2 cellular contexts compared by ENCODE assay signal in the genomic region with DNA sequence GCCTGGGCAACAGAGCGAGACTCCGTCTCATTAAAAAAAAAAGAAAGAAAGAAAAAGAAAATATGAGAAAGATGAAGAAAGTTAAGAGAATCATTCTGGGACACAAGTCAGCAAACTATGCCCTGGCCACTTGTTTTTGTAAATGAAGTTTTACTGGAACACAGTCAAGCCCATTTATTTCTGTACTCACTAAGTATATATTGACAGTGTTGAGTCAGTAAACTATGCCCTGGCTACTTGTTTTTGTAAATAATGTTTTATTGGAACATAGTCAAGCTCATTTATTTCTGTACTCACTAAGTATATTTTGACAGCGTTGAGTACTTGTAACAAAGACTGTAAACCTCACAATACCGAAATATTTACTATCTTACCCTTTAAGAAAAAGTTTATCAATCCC.
TF ChIP-seq lines count a peak whose summit lies in the region.

No MANE protein-coding gene starts in this region.

TF ChIP-seq in liver, 16 proteins besides CTCF, POLR2A, EP300 and RAD21 (continued from another document):
- TF ChIP-seq, protein P1, sequence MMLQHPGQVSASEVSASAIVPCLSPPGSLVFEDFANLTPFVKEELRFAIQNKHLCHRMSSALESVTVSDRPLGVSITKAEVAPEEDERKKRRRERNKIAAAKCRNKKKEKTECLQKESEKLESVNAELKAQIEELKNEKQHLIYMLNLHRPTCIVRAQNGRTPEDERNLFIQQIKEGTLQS (IDR thresholded peaks at IDR 0.05), result no peak
- peak; percentile 36 to 58 for TF ChIP-seq HNF4A (conservative IDR thresholded peaks at IDR 0.05)
- no peak for TF ChIP-seq EGR1 (IDR thresholded peaks at IDR 0.05; ENCODE audit: low read depth in 2 of 2)
- peak in 1 of 2 donors; percentile 44 for TF ChIP-seq RXRA (IDR thresholded peaks at IDR 0.05)
- peak; percentile 83 for TF ChIP-seq FOXA2 (IDR thresholded peaks at IDR 0.05)
- TF ChIP-seq SP1 (IDR thresholded peaks at IDR 0.05), result peak; percentile 51
- peak; percentile 23 for TF ChIP-seq YY1 (IDR thresholded peaks at IDR 0.05)
- TF ChIP-seq, protein P2, sequence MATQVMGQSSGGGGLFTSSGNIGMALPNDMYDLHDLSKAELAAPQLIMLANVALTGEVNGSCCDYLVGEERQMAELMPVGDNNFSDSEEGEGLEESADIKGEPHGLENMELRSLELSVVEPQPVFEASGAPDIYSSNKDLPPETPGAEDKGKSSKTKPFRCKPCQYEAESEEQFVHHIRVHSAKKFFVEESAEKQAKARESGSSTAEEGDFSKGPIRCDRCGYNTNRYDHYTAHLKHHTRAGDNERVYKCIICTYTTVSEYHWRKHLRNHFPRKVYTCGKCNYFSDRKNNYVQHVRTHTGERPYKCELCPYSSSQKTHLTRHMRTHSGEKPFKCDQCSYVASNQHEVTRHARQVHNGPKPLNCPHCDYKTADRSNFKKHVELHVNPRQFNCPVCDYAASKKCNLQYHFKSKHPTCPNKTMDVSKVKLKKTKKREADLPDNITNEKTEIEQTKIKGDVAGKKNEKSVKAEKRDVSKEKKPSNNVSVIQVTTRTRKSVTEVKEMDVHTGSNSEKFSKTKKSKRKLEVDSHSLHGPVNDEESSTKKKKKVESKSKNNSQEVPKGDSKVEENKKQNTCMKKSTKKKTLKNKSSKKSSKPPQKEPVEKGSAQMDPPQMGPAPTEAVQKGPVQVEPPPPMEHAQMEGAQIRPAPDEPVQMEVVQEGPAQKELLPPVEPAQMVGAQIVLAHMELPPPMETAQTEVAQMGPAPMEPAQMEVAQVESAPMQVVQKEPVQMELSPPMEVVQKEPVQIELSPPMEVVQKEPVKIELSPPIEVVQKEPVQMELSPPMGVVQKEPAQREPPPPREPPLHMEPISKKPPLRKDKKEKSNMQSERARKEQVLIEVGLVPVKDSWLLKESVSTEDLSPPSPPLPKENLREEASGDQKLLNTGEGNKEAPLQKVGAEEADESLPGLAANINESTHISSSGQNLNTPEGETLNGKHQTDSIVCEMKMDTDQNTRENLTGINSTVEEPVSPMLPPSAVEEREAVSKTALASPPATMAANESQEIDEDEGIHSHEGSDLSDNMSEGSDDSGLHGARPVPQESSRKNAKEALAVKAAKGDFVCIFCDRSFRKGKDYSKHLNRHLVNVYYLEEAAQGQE (IDR thresholded peaks at IDR 0.05), result peak; percentile 53
- TF ChIP-seq TAF1 (conservative IDR thresholded peaks at IDR 0.05), result no peak
- TF ChIP-seq GABPA (IDR thresholded peaks at IDR 0.05 in 1 of 2, conservative IDR thresholded peaks at IDR 0.05 in 1 of 2), result no peak
- no peak for TF ChIP-seq NR2F2 (IDR thresholded peaks at IDR 0.05)
- no peak for TF ChIP-seq HNF4G (IDR thresholded peaks at IDR 0.05)
- peak; percentile 16 to 35 for TF ChIP-seq JUND (IDR thresholded peaks at IDR 0.05)
- TF ChIP-seq, protein P3, sequence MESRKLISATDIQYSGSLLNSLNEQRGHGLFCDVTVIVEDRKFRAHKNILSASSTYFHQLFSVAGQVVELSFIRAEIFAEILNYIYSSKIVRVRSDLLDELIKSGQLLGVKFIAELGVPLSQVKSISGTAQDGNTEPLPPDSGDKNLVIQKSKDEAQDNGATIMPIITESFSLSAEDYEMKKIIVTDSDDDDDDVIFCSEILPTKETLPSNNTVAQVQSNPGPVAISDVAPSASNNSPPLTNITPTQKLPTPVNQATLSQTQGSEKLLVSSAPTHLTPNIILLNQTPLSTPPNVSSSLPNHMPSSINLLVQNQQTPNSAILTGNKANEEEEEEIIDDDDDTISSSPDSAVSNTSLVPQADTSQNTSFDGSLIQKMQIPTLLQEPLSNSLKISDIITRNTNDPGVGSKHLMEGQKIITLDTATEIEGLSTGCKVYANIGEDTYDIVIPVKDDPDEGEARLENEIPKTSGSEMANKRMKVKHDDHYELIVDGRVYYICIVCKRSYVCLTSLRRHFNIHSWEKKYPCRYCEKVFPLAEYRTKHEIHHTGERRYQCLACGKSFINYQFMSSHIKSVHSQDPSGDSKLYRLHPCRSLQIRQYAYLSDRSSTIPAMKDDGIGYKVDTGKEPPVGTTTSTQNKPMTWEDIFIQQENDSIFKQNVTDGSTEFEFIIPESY (IDR thresholded peaks at IDR 0.05), result no peak
- TF ChIP-seq, protein P4, sequence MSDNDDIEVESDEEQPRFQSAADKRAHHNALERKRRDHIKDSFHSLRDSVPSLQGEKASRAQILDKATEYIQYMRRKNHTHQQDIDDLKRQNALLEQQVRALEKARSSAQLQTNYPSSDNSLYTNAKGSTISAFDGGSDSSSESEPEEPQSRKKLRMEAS (IDR thresholded peaks at IDR 0.05), result no peak

TF ChIP-seq in HepG2, 621 proteins besides CTCF, POLR2A, EP300 and RAD21 (continued from another document):
- TF ChIP-seq, protein P5, sequence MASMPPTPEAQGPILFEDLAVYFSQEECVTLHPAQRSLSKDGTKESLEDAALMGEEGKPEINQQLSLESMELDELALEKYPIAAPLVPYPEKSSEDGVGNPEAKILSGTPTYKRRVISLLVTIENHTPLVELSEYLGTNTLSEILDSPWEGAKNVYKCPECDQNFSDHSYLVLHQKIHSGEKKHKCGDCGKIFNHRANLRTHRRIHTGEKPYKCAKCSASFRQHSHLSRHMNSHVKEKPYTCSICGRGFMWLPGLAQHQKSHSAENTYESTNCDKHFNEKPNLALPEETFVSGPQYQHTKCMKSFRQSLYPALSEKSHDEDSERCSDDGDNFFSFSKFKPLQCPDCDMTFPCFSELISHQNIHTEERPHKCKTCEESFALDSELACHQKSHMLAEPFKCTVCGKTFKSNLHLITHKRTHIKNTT (CRISPR knock-in tag; IDR thresholded peaks at IDR 0.05), result no peak
- TF ChIP-seq FOXA1 (IDR thresholded peaks at IDR 0.05), result no peak
- no peak for TF ChIP-seq FOXA1 (CRISPR knock-in tag; IDR thresholded peaks at IDR 0.05)
- TF ChIP-seq, protein P6, sequence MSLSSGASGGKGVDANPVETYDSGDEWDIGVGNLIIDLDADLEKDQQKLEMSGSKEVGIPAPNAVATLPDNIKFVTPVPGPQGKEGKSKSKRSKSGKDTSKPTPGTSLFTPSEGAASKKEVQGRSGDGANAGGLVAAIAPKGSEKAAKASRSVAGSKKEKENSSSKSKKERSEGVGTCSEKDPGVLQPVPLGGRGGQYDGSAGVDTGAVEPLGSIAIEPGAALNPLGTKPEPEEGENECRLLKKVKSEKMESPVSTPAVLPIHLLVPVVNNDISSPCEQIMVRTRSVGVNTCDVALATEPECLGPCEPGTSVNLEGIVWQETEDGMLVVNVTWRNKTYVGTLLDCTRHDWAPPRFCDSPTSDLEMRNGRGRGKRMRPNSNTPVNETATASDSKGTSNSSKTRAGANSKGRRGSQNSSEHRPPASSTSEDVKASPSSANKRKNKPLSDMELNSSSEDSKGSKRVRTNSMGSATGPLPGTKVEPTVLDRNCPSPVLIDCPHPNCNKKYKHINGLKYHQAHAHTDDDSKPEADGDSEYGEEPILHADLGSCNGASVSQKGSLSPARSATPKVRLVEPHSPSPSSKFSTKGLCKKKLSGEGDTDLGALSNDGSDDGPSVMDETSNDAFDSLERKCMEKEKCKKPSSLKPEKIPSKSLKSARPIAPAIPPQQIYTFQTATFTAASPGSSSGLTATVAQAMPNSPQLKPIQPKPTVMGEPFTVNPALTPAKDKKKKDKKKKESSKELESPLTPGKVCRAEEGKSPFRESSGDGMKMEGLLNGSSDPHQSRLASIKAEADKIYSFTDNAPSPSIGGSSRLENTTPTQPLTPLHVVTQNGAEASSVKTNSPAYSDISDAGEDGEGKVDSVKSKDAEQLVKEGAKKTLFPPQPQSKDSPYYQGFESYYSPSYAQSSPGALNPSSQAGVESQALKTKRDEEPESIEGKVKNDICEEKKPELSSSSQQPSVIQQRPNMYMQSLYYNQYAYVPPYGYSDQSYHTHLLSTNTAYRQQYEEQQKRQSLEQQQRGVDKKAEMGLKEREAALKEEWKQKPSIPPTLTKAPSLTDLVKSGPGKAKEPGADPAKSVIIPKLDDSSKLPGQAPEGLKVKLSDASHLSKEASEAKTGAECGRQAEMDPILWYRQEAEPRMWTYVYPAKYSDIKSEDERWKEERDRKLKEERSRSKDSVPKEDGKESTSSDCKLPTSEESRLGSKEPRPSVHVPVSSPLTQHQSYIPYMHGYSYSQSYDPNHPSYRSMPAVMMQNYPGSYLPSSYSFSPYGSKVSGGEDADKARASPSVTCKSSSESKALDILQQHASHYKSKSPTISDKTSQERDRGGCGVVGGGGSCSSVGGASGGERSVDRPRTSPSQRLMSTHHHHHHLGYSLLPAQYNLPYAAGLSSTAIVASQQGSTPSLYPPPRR (CRISPR knock-in tag; IDR thresholded peaks at IDR 0.05; ENCODE audit: borderline replicate concordance), result no peak
- no peak for TF ChIP-seq ZNF10 (CRISPR knock-in tag; IDR thresholded peaks at IDR 0.05; ENCODE audit: borderline replicate concordance, low read depth)
- TF ChIP-seq, protein P7, sequence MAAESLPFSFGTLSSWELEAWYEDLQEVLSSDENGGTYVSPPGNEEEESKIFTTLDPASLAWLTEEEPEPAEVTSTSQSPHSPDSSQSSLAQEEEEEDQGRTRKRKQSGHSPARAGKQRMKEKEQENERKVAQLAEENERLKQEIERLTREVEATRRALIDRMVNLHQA (CRISPR knock-in tag; IDR thresholded peaks at IDR 0.05), result no peak
- TF ChIP-seq CBX1 (IDR thresholded peaks at IDR 0.05; ENCODE audit: low read depth), result no peak
- TF ChIP-seq ETV6 (CRISPR knock-in tag; conservative IDR thresholded peaks at IDR 0.05), result no peak
- TF ChIP-seq FOXC1 (CRISPR knock-in tag; IDR thresholded peaks at IDR 0.05; ENCODE audit: borderline replicate concordance), result no peak
- TF ChIP-seq ZSCAN29 (CRISPR knock-in tag; conservative IDR thresholded peaks at IDR 0.05), result no peak
- no peak for TF ChIP-seq MED8 (CRISPR knock-in tag; IDR thresholded peaks at IDR 0.05; ENCODE audit: insufficient replicate concordance)
- no peak for TF ChIP-seq ZNF337 (CRISPR knock-in tag; IDR thresholded peaks at IDR 0.05; ENCODE audit: borderline replicate concordance, low read depth)
- TF ChIP-seq ZBTB7B (CRISPR knock-in tag; IDR thresholded peaks at IDR 0.05), result no peak
- no peak for TF ChIP-seq HMG20A (CRISPR knock-in tag; IDR thresholded peaks at IDR 0.05; ENCODE audit: borderline replicate concordance)
- no peak for TF ChIP-seq KLF12 (CRISPR knock-in tag; IDR thresholded peaks at IDR 0.05; ENCODE audit: borderline replicate concordance)
- TF ChIP-seq, protein P8, sequence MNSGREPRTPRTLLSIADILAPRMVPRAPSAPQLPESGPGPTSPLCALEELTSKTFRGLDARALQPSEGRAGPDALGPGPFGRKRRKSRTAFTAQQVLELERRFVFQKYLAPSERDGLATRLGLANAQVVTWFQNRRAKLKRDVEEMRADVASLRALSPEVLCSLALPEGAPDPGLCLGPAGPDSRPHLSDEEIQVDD (CRISPR knock-in tag; IDR thresholded peaks at IDR 0.05; ENCODE audit: borderline replicate concordance), result no peak
- TF ChIP-seq, protein P9, sequence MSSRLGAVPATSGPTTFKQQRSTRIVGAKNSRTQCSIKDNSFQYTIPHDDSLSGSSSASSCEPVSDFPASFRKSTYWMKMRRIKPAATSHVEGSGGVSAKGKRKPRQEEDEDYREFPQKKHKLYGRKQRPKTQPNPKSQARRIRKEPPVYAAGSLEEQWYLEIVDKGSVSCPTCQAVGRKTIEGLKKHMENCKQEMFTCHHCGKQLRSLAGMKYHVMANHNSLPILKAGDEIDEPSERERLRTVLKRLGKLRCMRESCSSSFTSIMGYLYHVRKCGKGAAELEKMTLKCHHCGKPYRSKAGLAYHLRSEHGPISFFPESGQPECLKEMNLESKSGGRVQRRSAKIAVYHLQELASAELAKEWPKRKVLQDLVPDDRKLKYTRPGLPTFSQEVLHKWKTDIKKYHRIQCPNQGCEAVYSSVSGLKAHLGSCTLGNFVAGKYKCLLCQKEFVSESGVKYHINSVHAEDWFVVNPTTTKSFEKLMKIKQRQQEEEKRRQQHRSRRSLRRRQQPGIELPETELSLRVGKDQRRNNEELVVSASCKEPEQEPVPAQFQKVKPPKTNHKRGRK (CRISPR knock-in tag; IDR thresholded peaks at IDR 0.05), result no peak
- no peak for TF ChIP-seq NFIC (IDR thresholded peaks at IDR 0.05; ENCODE audit: low read length)
